8 cellular contexts compared by ENCODE assay signal in genomic region chr6:25991785-25992412, GRCh38. TPM values are rescaled to one million over a fixed set of nuclear protein-coding genes. Genes with fewer than 3 reads are reported as not detected.
DNase-seq lines count a peak whose midpoint lies in the region; ATAC-seq and TF ChIP-seq lines count a peak whose summit lies in the region.

No MANE protein-coding gene starts in this region.

- peak overlapping the region; percentile 38 for H3K4me3 ChIP-seq in lower leg skin (ENCODE audit: low read depth, poor library complexity, severe bottlenecking)

- intact Hi-C loops in lower leg skin (cut with DNase I; ENCODE audit: low total_unique reads): no loop called here

- DNase-seq in AG08396 (ENCODE audit: low spot score): peak; percentile 52
- peak; percentile 9 for DNase-seq in NCI-H524 treated with DMSO at 0.1 percent for 48 hours (lab: John Stamatoyannopoulos, UW)
- peak; percentile 47 to 51 for DNase-seq in activated CD4-positive, alpha-beta T cell treated with anti-CD3 and anti-CD28 coated beads, Interleukin-2, amount 50 U/mL, for 48 hours
- DNase-seq in ecto neural progenitor cell (ENCODE audit: low spot score): peak; percentile 75
- DNase-seq in lower leg skin (ENCODE audit: low spot score in 2 of 2): peak; percentile 59 to 95
- DNase-seq in stimulated activated CD4-positive, alpha-beta T cell treated with anti-CD3 and anti-CD28 coated beads, Interleukin-4, amount 100 ng/mL, for 1 hour: peak; percentile 37

- no peak for TF ChIP-seq POLR2A in lower leg skin (IDR thresholded peaks at IDR 0.05)

- WGBS in lower leg skin, 2 donors: 1% methylated on average over 19 to 30 of the region's 30 CpGs

- TF ChIP-seq CTCF in lower leg skin (IDR thresholded peaks at IDR 0.05): no peak

- peak; percentile 45 for ATAC-seq in GM19023 (IDR thresholded peaks at IDR 0.05; ENCODE audit: unreplicated experiment)
- ATAC-seq in HG03139 (IDR thresholded peaks at IDR 0.05; ENCODE audit: unreplicated experiment): peak; percentile 44

RNA-seq across cellular contexts. Expression of gene TRIM38, which starts 29.3 kb away (rescaled TPM):
- total RNA-seq in lower leg skin: 1 to 10 TPM; 4.7 to 8.0 (median 6.5) TPM

Comparison
In these comparisons a context has a peak if more than half of its experiments do, and no peak if none do; other contexts are left out.
1. Peak in every context shown above with its lines: DNase-seq, ATAC-seq and H3K4me3 ChIP-seq.
2. DNase-seq: peak in every context shown above with its lines; median percentile 77 in lower leg skin; 75 in ecto neural progenitor cell; 52 in AG08396; 49 in activated CD4-positive, alpha-beta T cell treated with anti-CD3 and anti-CD28 coated beads, Interleukin-2, amount 50 U/mL, for 48 hours; 37 in stimulated activated CD4-positive, alpha-beta T cell treated with anti-CD3 and anti-CD28 coated beads, Interleukin-4, amount 100 ng/mL, for 1 hour; 9 in NCI-H524 treated with DMSO at 0.1 percent for 48 hours.